In the genomic region with DNA sequence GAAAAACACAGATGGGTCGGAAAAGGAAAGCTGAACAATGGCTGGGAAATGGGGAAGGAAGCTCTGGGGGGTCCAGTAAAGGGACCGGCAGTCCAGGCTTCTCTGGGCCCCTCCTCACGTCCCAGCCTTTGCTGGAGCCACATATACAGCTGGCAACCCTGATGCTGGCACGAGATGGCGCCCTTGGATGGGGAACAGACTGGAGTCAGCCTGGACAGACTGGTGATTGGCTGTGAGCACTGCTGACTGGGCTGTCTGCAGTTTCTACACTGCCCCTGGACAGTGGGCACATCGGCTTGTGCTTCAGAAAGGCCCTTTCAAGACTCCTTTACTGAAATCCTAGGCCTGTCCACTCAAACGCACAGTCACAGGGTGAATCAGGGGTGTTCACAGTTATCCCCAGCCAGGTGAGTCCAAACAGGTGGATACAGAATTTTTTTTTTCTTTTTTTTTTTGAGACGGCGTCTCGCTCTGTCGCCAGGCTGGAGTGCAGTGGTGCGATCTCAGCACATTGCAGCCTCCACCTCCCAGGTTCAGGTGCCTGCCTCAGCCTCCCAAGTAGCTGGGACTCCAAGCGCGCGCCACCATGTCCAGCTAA, we compare ENCODE assay signal across 8 cellular contexts. TPM values are rescaled to one million over a fixed set of nuclear protein-coding genes. Genes with fewer than 3 reads are reported as not detected.
DNase-seq lines count a peak whose midpoint lies in the region; ATAC-seq, FAIRE-seq and TF ChIP-seq lines count a peak whose summit lies in the region.

No MANE protein-coding gene starts in this region.

- TF ChIP-seq CTCF in HFF-Myc (IDR thresholded peaks at IDR 0.05; ENCODE audit: low read depth, low read length, missing control alignments): peak; percentile 78
- peak; percentile 91 to 95 (median 95) for TF ChIP-seq CTCF in H1 (IDR thresholded peaks at IDR 0.05; ENCODE audit: control extremely low read depth in 1 of 3, insufficient read depth in 1 of 3, low read depth in 1 of 3, low read length in 3 of 3)

- H2BK15ac ChIP-seq in H1 (ENCODE audit: low read length) (no peak overlapping the region), mesendoderm (replicated peaks; ENCODE audit: low read depth) (no peak overlapping the region)

- no peaks in the 10 kb centered on the region for H3K9me3 ChIP-seq in H1 (ENCODE audit: insufficient read depth in 2 of 2, low read depth in 1 of 2, low read length in 1 of 2)

- H3K79me2 ChIP-seq in H1 (ENCODE audit: control insufficient read depth in 1 of 2, insufficient read depth in 2 of 2, low read length in 2 of 2): no peaks in the 10 kb centered on the region
- H3K79me2 ChIP-seq in mesendoderm (ENCODE audit: control insufficient read depth, insufficient read depth, low read length): no peaks in the 10 kb centered on the region

- POLR2A ChIA-PET in H1 (lab: Charles Lee; ENCODE audit: partially characterized antibody): no interaction called here

- CTCF ChIA-PET in H1 (lab: Charles Lee; ENCODE audit: partially characterized antibody): interaction anchor here (0.6 to 3.8 kb wide), 32 partner anchors 22 to 513 kb away, joined by 3 to 40 read pairs (median 3); no protein-coding TSS in a partner anchor

- H3K4me3 ChIP-seq in HFF-Myc (replicated peaks; ENCODE audit: low read depth, low read length) (no peak overlapping the region), H1 (ENCODE audit: extremely low read depth in 1 of 4, insufficient read depth in 2 of 4, low read depth in 3 of 4, low read length in 4 of 4) (no peak overlapping the region), mesendoderm (ENCODE audit: low read length) (no peak overlapping the region)

- no peak overlapping the region for H3K23ac ChIP-seq in H1 (ENCODE audit: insufficient read length)
- no peak overlapping the region for H3K23ac ChIP-seq in mesendoderm (ENCODE audit: low read length)

- H4K91ac ChIP-seq in H1 (replicated peaks; ENCODE audit: insufficient read length, low read length): no peak overlapping the region

- no peaks in the 10 kb centered on the region for H4K20me1 ChIP-seq in H1 (replicated peaks in 1 of 2; ENCODE audit: control insufficient read depth in 1 of 2, insufficient read depth in 2 of 2, low read length in 2 of 2)

- FAIRE-seq in H1 (lab: Jason Lieb, UNC): peak; percentile 7

- peak overlapping the region; percentile 70; the same call in 1 of the 2 replicates for H2AFZ ChIP-seq in H1 (ENCODE audit: low read length)

- H2BK20ac ChIP-seq in H1 (ENCODE audit: low read length): no peak overlapping the region

- no peak overlapping the region for H2BK12ac ChIP-seq in H1 (ENCODE audit: low read depth, low read length)

- H3K23me2 ChIP-seq in H1 (ENCODE audit: low read depth, low read length): no peaks in the 10 kb centered on the region; the same call in 1 of the 2 replicates

- TF ChIP-seq POLR2A in H1 (IDR thresholded peaks at IDR 0.05; ENCODE audit: control extremely low read depth in 1 of 2, low read depth in 2 of 2, low read length in 2 of 2): no peak

- no peak overlapping the region for H3K14ac ChIP-seq in H1 (ENCODE audit: insufficient read length)

- WGBS in H1 (ENCODE audit: extremely low coverage in 1 of 2, insufficient coverage in 1 of 2, insufficient read length in 1 of 2, insufficient replicate concordance in 2 of 2, low coverage in 1 of 2, low lambda C conversion rate in 2 of 2, missing lambda C conversion rate in 1 of 2), 2 experiments: 60% methylated on average over 15 of the region's 15 CpGs; no CpG with 5 or more reads in 1 of the 2 experiments
- no CpG with 5 or more reads among the region's 15 CpGs for WGBS in mesendoderm (ENCODE audit: extremely low coverage, insufficient coverage, low lambda C conversion rate)

- peak overlapping the region in 1 of 2 experiments; percentile 34; a peak in 1 of 4 replicates for H3K4me2 ChIP-seq in H1 (ENCODE audit: insufficient read depth in 1 of 2, low read depth in 2 of 2, low read length in 2 of 2)
- no peak overlapping the region for H3K4me2 ChIP-seq in mesendoderm (ENCODE audit: low read length)

- H3K4me1 ChIP-seq in H1 (replicated peaks in 1 of 4; ENCODE audit: control insufficient read depth in 3 of 4, insufficient read depth in 4 of 4, low read length in 3 of 4): peaks cover 0 to 3% (median 1%) of the 10 kb centered on the region in 4 experiments; a peak in 1 of 7 replicates
- no peaks in the 10 kb centered on the region for H3K4me1 ChIP-seq in mesendoderm (ENCODE audit: control insufficient read depth, low read depth, low read length)

- H3K36me3 ChIP-seq in H1 (ENCODE audit: control insufficient read depth in 2 of 4, insufficient read depth in 4 of 4, low read length in 3 of 4): no peaks in the 10 kb centered on the region
- no peaks in the 10 kb centered on the region for H3K36me3 ChIP-seq in mesendoderm (ENCODE audit: control insufficient read depth, insufficient read depth, low read length)

- TF ChIP-seq RAD21 in H1 (IDR thresholded peaks at IDR 0.05 in 1 of 2, conservative IDR thresholded peaks at IDR 0.05 in 1 of 2; ENCODE audit: low read depth in 2 of 2, low read length in 2 of 2): peak; percentile 100

- no peak overlapping the region for H2BK5ac ChIP-seq in H1 (ENCODE audit: low read depth, low read length)
- no peak overlapping the region for H2BK5ac ChIP-seq in mesendoderm (ENCODE audit: low read length)

- H3K9ac ChIP-seq in H1 (replicated peaks in 1 of 4; ENCODE audit: extremely low read depth in 1 of 4, low read depth in 3 of 4, low read length in 3 of 4) (no peak overlapping the region), mesendoderm (ENCODE audit: low read length) (no peak overlapping the region)

- H3K79me1 ChIP-seq in H1 (ENCODE audit: low read depth, low read length) (no peaks in the 10 kb centered on the region), mesendoderm (ENCODE audit: low read length) (no peaks in the 10 kb centered on the region)

- peak in 13 of 14 donors; percentile 3 to 75 (median 48) for DNase-seq in C1 segment of cervical spinal cord (lab: John Stamatoyannopoulos, UW)
- peak; percentile 43 for DNase-seq in HFF-Myc (ENCODE audit: extremely low read depth, low read depth)
- peak; percentile 30 for DNase-seq in NCI-H526 treated with DMSO at 0.1 percent for 48 hours (lab: John Stamatoyannopoulos, UW)
- DNase-seq in activated CD4-positive, alpha-beta T cell treated with anti-CD3 and anti-CD28 coated beads, Interleukin-2, amount 50 U/mL, for 48 hours: peak; percentile 66 to 73
- peak; percentile 73 to 86 for DNase-seq in H1 (ENCODE audit: low read depth in 1 of 2, low spot score in 2 of 2)
- peak; percentile 88 for DNase-seq in mesendoderm
- DNase-seq in stimulated activated CD8-positive, alpha-beta memory T cell treated with anti-CD3 and anti-CD28 coated beads, Interleukin-4, amount 100 ng/mL, for 24 hours (ENCODE audit: low read depth): peak; percentile 39

- H4K8ac ChIP-seq in H1 (ENCODE audit: extremely low read depth, insufficient read depth, low read length) (no peak overlapping the region), mesendoderm (ENCODE audit: low read depth, low read length) (no peak overlapping the region)

- H3K27ac ChIP-seq in H1 (ENCODE audit: low read depth, low read length): no peak overlapping the region
- H3K27ac ChIP-seq in mesendoderm (ENCODE audit: low read depth, low read length): no peak overlapping the region

- H2AK5ac ChIP-seq in H1 (ENCODE audit: low read depth, low read length): no peak overlapping the region
- no peak overlapping the region for H2AK5ac ChIP-seq in mesendoderm (ENCODE audit: low read length)

- H3K18ac ChIP-seq in H1 (ENCODE audit: extremely low read depth, low read length): no peak overlapping the region
- no peak overlapping the region for H3K18ac ChIP-seq in mesendoderm (ENCODE audit: low read length)

- no peak overlapping the region for H3K4ac ChIP-seq in H1 (replicated peaks; ENCODE audit: insufficient read length, low read depth, low read length)
- H3K4ac ChIP-seq in mesendoderm (ENCODE audit: low read depth, low read length): no peak overlapping the region

- no peak for TF ChIP-seq EP300 in H1 (IDR thresholded peaks at IDR 0.05; ENCODE audit: borderline replicate concordance in 1 of 2, low read depth in 2 of 2, low read length in 2 of 2)

- H3K27me3 ChIP-seq in H1 (replicated peaks in 1 of 4; ENCODE audit: control insufficient read depth in 3 of 4, extremely low read depth in 1 of 4, insufficient read depth in 3 of 4, low read length in 3 of 4) (no peaks in the 10 kb centered on the region), mesendoderm (ENCODE audit: insufficient read depth, low read length, poor library complexity) (no peaks in the 10 kb centered on the region)

- H4K5ac ChIP-seq in H1 (ENCODE audit: insufficient read length, low read depth, low read length) (no peak overlapping the region), mesendoderm (ENCODE audit: low read length) (no peak overlapping the region)

- no peak for ATAC-seq in HG03342 (IDR thresholded peaks at IDR 0.05; ENCODE audit: unreplicated experiment)

- H3K56ac ChIP-seq in H1 (replicated peaks; ENCODE audit: insufficient read length, low read depth, low read length) (no peak overlapping the region), mesendoderm (ENCODE audit: low read length) (no peak overlapping the region)

- H2BK120ac ChIP-seq in H1 (replicated peaks; ENCODE audit: low read depth, low read length): no peak overlapping the region
- no peak overlapping the region for H2BK120ac ChIP-seq in mesendoderm (ENCODE audit: low read depth, low read length)

TF ChIP-seq in H1, 55 proteins besides CTCF, POLR2A, EP300 and RAD21 (continues in another document):
- TF ChIP-seq JUN (IDR thresholded peaks at IDR 0.05; ENCODE audit: low read depth, low read length) (no peak), FOSL1 (IDR thresholded peaks at IDR 0.05; ENCODE audit: insufficient read depth, low read depth, low read length) (no peak), YY1 (IDR thresholded peaks at IDR 0.05; ENCODE audit: low read depth, low read length) (0 out of 2 replicates have a peak, but pooled peaks have one; percentile 15), SIN3A (conservative IDR thresholded peaks at IDR 0.05 in 1 of 2, IDR thresholded peaks at IDR 0.05 in 1 of 2; ENCODE audit: low read depth in 1 of 2, low read length in 2 of 2) (peak in 1 of 2 experiments; percentile 64; a peak in 1 of 4 replicates)
- TF ChIP-seq, protein P1, sequence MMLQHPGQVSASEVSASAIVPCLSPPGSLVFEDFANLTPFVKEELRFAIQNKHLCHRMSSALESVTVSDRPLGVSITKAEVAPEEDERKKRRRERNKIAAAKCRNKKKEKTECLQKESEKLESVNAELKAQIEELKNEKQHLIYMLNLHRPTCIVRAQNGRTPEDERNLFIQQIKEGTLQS (IDR thresholded peaks at IDR 0.05; ENCODE audit: insufficient read depth, low read depth, low read length): no peak

RNA-seq across cellular contexts. Expression of gene ZBTB40, which starts 31.1 kb away (rescaled TPM):
- total RNA-seq in H1 (2021; fragmentation: NEBNext Ultra II Directional; extraction: Animal tissue kit (Norgen Biotek cat#: 25700)): 16.6 and 19.3 TPM in 2 replicates
- polyA plus RNA-seq in H1 (2011; rRNA removed): 3.1 and 5.1 TPM in 2 replicates
- 4.9 TPM for polyA plus RNA-seq in H1 (2011; cell fraction: cytosol; rRNA removed)
- polyA plus RNA-seq in H1 (2011; cell fraction: nucleus; rRNA removed): 20.2 TPM
- polyA plus RNA-seq in H1 (2012, experiment 1 of 2): 5.6 to 12.9 TPM (median 9.5 TPM) in 4 replicates
- 1.8 TPM for polyA plus RNA-seq in H1 (2012, experiment 2 of 2)
- 7.7 TPM for polyA plus RNA-seq in H1 (2013, experiment 1 of 2)
- 6.6 TPM for polyA plus RNA-seq in H1 (2013, experiment 2 of 2)
- polyA minus RNA-seq in H1 (2011; rRNA and poly(A)+ RNA removed): 12.5 and 17.9 TPM in 2 replicates
- polyA minus RNA-seq in H1 (2011; cell fraction: cytosol; rRNA and poly(A)+ RNA removed): 7.0 TPM
- polyA minus RNA-seq in H1 (2011; cell fraction: nucleus; rRNA and poly(A)+ RNA removed): 11.8 TPM
- 9.6 TPM for polyA plus RNA-seq in mesendoderm (2013, experiment 1 of 2)
- 9.6 TPM for polyA plus RNA-seq in mesendoderm (2013, experiment 2 of 2)

Comparison
In these comparisons a context has a peak if more than half of its experiments do, and no peak if none do; other contexts are left out.
1. DNase-seq: peak in every context shown above with its lines; median percentile 88 in mesendoderm; 80 in H1; 70 in activated CD4-positive, alpha-beta T cell treated with anti-CD3 and anti-CD28 coated beads, Interleukin-2, amount 50 U/mL, for 48 hours; 48 in C1 segment of cervical spinal cord; 43 in HFF-Myc; 39 in stimulated activated CD8-positive, alpha-beta memory T cell treated with anti-CD3 and anti-CD28 coated beads, Interleukin-4, amount 100 ng/mL, for 24 hours; 30 in NCI-H526 treated with DMSO at 0.1 percent for 48 hours.